ENCODE assay signal across 8 cellular contexts in the genomic region with DNA sequence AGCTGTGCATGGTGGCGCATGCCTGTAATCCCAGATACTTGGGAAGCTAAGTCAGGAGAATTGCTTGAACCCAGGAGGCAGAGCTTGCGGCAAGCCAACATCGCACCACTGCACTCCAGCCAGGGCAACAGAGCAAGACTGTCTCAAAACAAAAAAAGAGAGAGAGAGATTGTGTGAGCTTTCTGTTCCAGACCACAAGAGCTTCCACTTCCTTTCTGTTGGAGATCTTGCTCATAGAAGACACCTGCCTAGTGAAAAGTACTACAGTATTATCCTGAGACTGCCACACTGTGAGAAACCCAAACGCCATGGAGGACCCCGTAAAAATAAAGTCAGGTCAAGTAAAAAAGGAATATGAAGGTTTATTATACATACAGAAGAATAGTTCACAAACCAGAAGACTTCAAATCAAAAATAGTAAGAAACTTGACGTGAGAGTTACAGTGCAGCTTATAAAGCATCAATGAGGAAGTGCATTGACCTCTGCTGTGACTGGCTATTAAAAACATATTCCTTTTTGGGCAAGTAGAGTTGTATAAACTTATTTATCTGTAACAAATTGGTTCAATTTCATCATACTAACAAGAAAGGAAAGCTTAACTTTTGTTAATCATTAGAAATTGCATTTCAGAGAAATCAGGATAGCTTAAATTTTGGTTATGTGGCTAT.
A peak's percentile ranks its signal among the peaks of the same experiment; 100 is the strongest.
DNase-seq lines count a peak whose midpoint lies in the region; ATAC-seq and TF ChIP-seq lines count a peak whose summit lies in the region.

No MANE protein-coding gene starts in this region.

- in situ Hi-C loops in KBM-7 (cut with MboI; ENCODE audit: low pct_unique_long_range_greater_than_20kb, low sequenced_read_pairs), result no loop called here

- peak; percentile 83 for ATAC-seq in GM18508 (IDR thresholded peaks at IDR 0.05; ENCODE audit: insufficient read depth, unreplicated experiment)
- ATAC-seq in GM21723 (IDR thresholded peaks at IDR 0.05; ENCODE audit: unreplicated experiment), result peak; percentile 77

- no peak for TF ChIP-seq CTCF in foreskin fibroblast (IDR thresholded peaks at IDR 0.05; ENCODE audit: low read depth, low read length)

- DNase-seq in KBM-7 (peak; percentile 83), germinal center (ENCODE audit: low spot score) (peak; percentile 4), NCI-H2196 (lab: John Stamatoyannopoulos, UW; ENCODE audit: unreplicated experiment) (no peak), foreskin fibroblast (no peak), NCI-H345 treated with DMSO at 0.1 percent for 48 hours (lab: John Stamatoyannopoulos, UW; ENCODE audit: unreplicated experiment) (no peak), NCI-H187 treated with DMSO at 0.1 percent for 48 hours (lab: John Stamatoyannopoulos, UW) (no peak)

- H3K4me3 ChIP-seq in foreskin fibroblast (ENCODE audit: low read depth in 1 of 2, low read length in 2 of 2), result no peak overlapping the region

Comparison
In these comparisons a context has a peak if more than half of its experiments do, and no peak if none do; other contexts are left out.
1. DNase-seq: peak in KBM-7 (single experiment) and germinal center (single experiment); none in NCI-H2196 (single experiment), foreskin fibroblast (0 of 2), NCI-H345 treated with DMSO at 0.1 percent for 48 hours (single experiment) and NCI-H187 treated with DMSO at 0.1 percent for 48 hours (single experiment).